Comparison of ENCODE assay signal across 23 cellular contexts in the genomic region with DNA sequence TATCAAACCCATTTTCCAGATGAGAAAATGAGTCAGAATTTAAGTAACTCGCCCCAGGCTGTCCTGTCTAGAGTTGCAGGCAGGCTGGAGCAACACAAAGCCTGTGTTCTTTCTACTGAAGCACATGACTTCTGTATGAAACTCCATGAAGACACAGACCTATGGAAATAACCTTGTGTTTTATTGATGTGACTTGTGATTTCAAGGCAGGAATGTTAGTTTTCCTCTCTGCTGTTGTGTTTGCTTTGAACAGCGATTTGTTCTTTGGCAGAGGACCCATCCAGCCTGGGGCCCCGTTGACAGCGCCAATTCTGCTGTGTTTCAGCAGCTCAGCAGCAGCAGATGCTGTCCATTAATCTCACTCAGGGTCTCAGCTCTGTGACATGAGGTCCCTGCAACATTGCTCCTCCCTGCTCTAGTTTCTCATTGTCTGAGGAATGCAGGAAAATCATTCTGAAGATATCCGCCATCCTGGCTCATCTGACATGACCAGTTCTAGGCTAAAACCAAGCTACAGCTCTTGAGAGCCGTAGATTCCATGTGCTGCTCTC.
DNase-seq lines count a peak whose midpoint lies in the region; ATAC-seq, FAIRE-seq and TF ChIP-seq lines count a peak whose summit lies in the region.
"Had no signal": no experiment of that assay in that cellular context is flagged by ENCODE, and none has a peak within 500 bp of the region (broad histone marks: within the 10 kb centered on the region; RNA-seq: fewer than 3 reads in every experiment).

No MANE protein-coding gene starts in this region.

- no peak for TF ChIP-seq POLR2A in thyroid gland (IDR thresholded peaks at IDR 0.05)

- H3K4me2 ChIP-seq in keratinocyte (ENCODE audit: control insufficient read depth, extremely low read depth, insufficient read depth, low read depth, low read length) = no peak overlapping the region

- H3K9ac ChIP-seq in adipocyte (ENCODE audit: low read length) (no peak overlapping the region), keratinocyte (ENCODE audit: control insufficient read depth, extremely low read depth, insufficient read depth, low read length) (no peak overlapping the region)

- ATAC-seq in GM21526 (IDR thresholded peaks at IDR 0.05; ENCODE audit: low FRiP score, unreplicated experiment) = no peak
- ATAC-seq: effector memory CD8-positive, alpha-beta T cell; left cardiac atrium; stimulated activated naive B cell treated with anti-CD40 and anti-IgM and Interleukin-4, amounts not matched to agents 10 μg/mL and 1 μg/mL and 100 μg/mL, for 72 hours; WTC11 had no signal

- H3K4me1 ChIP-seq in adipocyte (ENCODE audit: control insufficient read depth, insufficient read depth, low read length) = peaks cover 3% of the 10 kb centered on the region
- H3K4me1 ChIP-seq in keratinocyte (ENCODE audit: control insufficient read depth, extremely low read depth, insufficient read depth, low read length) = peaks cover 4% of the 10 kb centered on the region
- H3K4me1 ChIP-seq in thyroid gland = peaks cover 9% of the 10 kb centered on the region in 2 donors
- H3K4me1 ChIP-seq: breast epithelium had no signal

- H3K27me3 ChIP-seq in adipocyte (replicated peaks; ENCODE audit: control insufficient read depth, insufficient read depth, low read length) = no peaks in the 10 kb centered on the region
- no peaks in the 10 kb centered on the region for H3K27me3 ChIP-seq in keratinocyte (ENCODE audit: control insufficient read depth, extremely low read depth, insufficient read depth, low read length)
- no peaks in the 10 kb centered on the region for H3K27me3 ChIP-seq in thyroid gland
- H3K27me3 ChIP-seq: breast epithelium, heart right ventricle had no signal

- intact Hi-C loops in thyroid gland (cut with DNase I) = no loop called here

- no peaks in the 10 kb centered on the region for H3K9me1 ChIP-seq in keratinocyte (ENCODE audit: control insufficient read depth, extremely low read depth, insufficient read depth, low read length)

- H4K20me1 ChIP-seq in keratinocyte (ENCODE audit: control insufficient read depth, extremely low read depth, insufficient read depth, low read length) = no peaks in the 10 kb centered on the region

- H3K36me3 ChIP-seq in adipocyte (ENCODE audit: control insufficient read depth, insufficient read depth, low read length, severe bottlenecking) (peaks cover 17% of the 10 kb centered on the region), keratinocyte (ENCODE audit: control insufficient read depth in 2 of 2, extremely low read depth in 1 of 2, insufficient read depth in 2 of 2, low read length in 2 of 2) (no peaks in the 10 kb centered on the region), thyroid gland (no peaks in the 10 kb centered on the region)
- H3K36me3 ChIP-seq: breast epithelium had no signal

- 40 to 41% methylated on average over 6 of the region's 6 CpGs for WGBS in thyroid gland, 2 donors

- H3K9me3 ChIP-seq in adipocyte (ENCODE audit: control insufficient read depth, low read length) = no peaks in the 10 kb centered on the region
- no peaks in the 10 kb centered on the region for H3K9me3 ChIP-seq in keratinocyte (ENCODE audit: control insufficient read depth, low read depth, low read length)
- no peaks in the 10 kb centered on the region for H3K9me3 ChIP-seq in thyroid gland
- H3K9me3 ChIP-seq: breast epithelium, heart right ventricle had no signal

- H3K79me2 ChIP-seq in keratinocyte (ENCODE audit: control insufficient read depth, insufficient read depth, low read length) = no peaks in the 10 kb centered on the region

- H2AFZ ChIP-seq in keratinocyte (ENCODE audit: control insufficient read depth, low read length) = no peak overlapping the region

- peak; percentile 6 for DNase-seq in NCI-H2171 treated with DMSO at 0.1 percent for 48 hours (lab: John Stamatoyannopoulos, UW)
- no peak for DNase-seq in NCI-H2171 (lab: John Stamatoyannopoulos, UW)
- DNase-seq in adipocyte (ENCODE audit: low read depth) = peak; percentile 56
- peak; percentile 7 for DNase-seq in keratinocyte (ENCODE audit: low read depth, low spot score)
- DNase-seq in thyroid gland = peak; percentile 57 to 65
- DNase-seq in NCI-H2196 (lab: John Stamatoyannopoulos, UW; ENCODE audit: unreplicated experiment) = no peak
- no peak for DNase-seq in stimulated activated CD8-positive, alpha-beta memory T cell treated with anti-CD3 and anti-CD28 coated beads, Interleukin-4, amount 100 ng/mL, for 48 hours
- DNase-seq: 8988T; activated naive CD4-positive, alpha-beta T cell; CD8-positive, alpha-beta memory T cell; effector memory CD8-positive, alpha-beta T cell; heart right ventricle; KG1; left cardiac atrium; natural killer cell; NCI-H1436 treated with DMSO at 0.1 percent for 48 hours; stimulated activated CD4-positive, alpha-beta T cell treated with anti-CD3 and anti-CD28 coated beads, Interleukin-4, amount 100 ng/mL, for 1 hour; stimulated activated naive B cell treated with anti-CD40 and anti-IgM and Interleukin-4, amounts not matched to agents 10 μg/mL and 1 μg/mL and 100 μg/mL, for 72 hours had no signal

- dilution Hi-C loops in keratinocyte (cut with MboI; ENCODE audit: extremely low pct_ligation_motif_present, low sequenced_read_pairs) = no loop called here

- H3K4me3 ChIP-seq in adipocyte (ENCODE audit: low read length) = no peak overlapping the region
- H3K4me3 ChIP-seq in keratinocyte (ENCODE audit: control insufficient read depth in 2 of 3, extremely low read depth in 1 of 3, insufficient read depth in 2 of 3, low read depth in 1 of 3, low read length in 3 of 3) = no peak overlapping the region
- H3K4me3 ChIP-seq in thyroid gland (replicated peaks in 1 of 3) = no peak overlapping the region
- H3K4me3 ChIP-seq: breast epithelium, heart right ventricle had no signal

- no peak for FAIRE-seq in keratinocyte (lab: Jason Lieb, UNC)
- FAIRE-seq: GM18507, H1 had no signal

- H3K27ac ChIP-seq in keratinocyte (ENCODE audit: control insufficient read depth, insufficient read depth, low read length) = no peak overlapping the region
- peak overlapping the region; percentile 19 to 57 (median 43) for H3K27ac ChIP-seq in thyroid gland
- H3K27ac ChIP-seq: breast epithelium, heart right ventricle had no signal

- TF ChIP-seq CTCF in keratinocyte (optimal IDR thresholded peaks at IDR 0.05 in 1 of 3, IDR thresholded peaks at IDR 0.05 in 1 of 3, conservative IDR thresholded peaks at IDR 0.05 in 1 of 3; ENCODE audit: extremely low read depth in 1 of 3, insufficient read depth in 2 of 3, low read length in 3 of 3) (no peak), thyroid gland (IDR thresholded peaks at IDR 0.05) (no peak)

Comparison
In these comparisons a context has a peak if more than half of its experiments do, and no peak if none do; other contexts are left out.
1. DNase-seq: peak in NCI-H2171 treated with DMSO at 0.1 percent for 48 hours (single experiment), adipocyte (single experiment), keratinocyte (single experiment) and thyroid gland (2 of 2); none in NCI-H2171 (single experiment), NCI-H2196 (single experiment) and stimulated activated CD8-positive, alpha-beta memory T cell treated with anti-CD3 and anti-CD28 coated beads, Interleukin-4, amount 100 ng/mL, for 48 hours (single experiment).